2 cellular contexts compared by ENCODE assay signal in genomic region chr14:25103820-25104219, GRCh38.
TF ChIP-seq lines count a peak whose summit lies in the region.

No MANE protein-coding gene starts in this region.

TF ChIP-seq in HepG2, 621 proteins besides CTCF, POLR2A, EP300 and RAD21:
- TF ChIP-seq RXRB (CRISPR knock-in tag; IDR thresholded peaks at IDR 0.05; ENCODE audit: borderline replicate concordance), result no peak
- TF ChIP-seq STAG1 (CRISPR knock-in tag; IDR thresholded peaks at IDR 0.05), result peak; percentile 28; the same call in 1 of the 2 replicates

TF ChIP-seq in H1, 55 proteins besides CTCF, POLR2A, EP300 and RAD21:
- TF ChIP-seq ATF2 (IDR thresholded peaks at IDR 0.05; ENCODE audit: low read length), result no peak
- no peak for TF ChIP-seq TAF1 (IDR thresholded peaks at IDR 0.05; ENCODE audit: low read depth, low read length)
- no peak for TF ChIP-seq RXRA (IDR thresholded peaks at IDR 0.05; ENCODE audit: insufficient read depth, low read depth, low read length)
- no peak for TF ChIP-seq BCL11A (IDR thresholded peaks at IDR 0.05; ENCODE audit: low read depth in 2 of 2, low read length in 2 of 2)
- TF ChIP-seq NANOG (IDR thresholded peaks at IDR 0.05; ENCODE audit: insufficient read depth, low read depth, low read length, poor library complexity, severe bottlenecking), result no peak
- no peak for TF ChIP-seq JUND (IDR thresholded peaks at IDR 0.05; ENCODE audit: low read length)
- TF ChIP-seq CBX5 (IDR thresholded peaks at IDR 0.05; ENCODE audit: low read depth, low read length), result no peak
- TF ChIP-seq KDM5A (IDR thresholded peaks at IDR 0.05; ENCODE audit: low read length), result no peak
- TF ChIP-seq CHD2 (IDR thresholded peaks at IDR 0.05; ENCODE audit: low read length), result no peak
- TF ChIP-seq SP2 (IDR thresholded peaks at IDR 0.05; ENCODE audit: low read length), result no peak
- no peak for TF ChIP-seq JUN (IDR thresholded peaks at IDR 0.05; ENCODE audit: low read depth, low read length)
- TF ChIP-seq ATF3 (IDR thresholded peaks at IDR 0.05; ENCODE audit: insufficient read depth, low read depth, low read length), result no peak
- TF ChIP-seq CHD7 (IDR thresholded peaks at IDR 0.05; ENCODE audit: insufficient replicate concordance, low read length), result no peak
- no peak for TF ChIP-seq GTF2F1 (IDR thresholded peaks at IDR 0.05; ENCODE audit: borderline replicate concordance, low read depth, low read length)
- TF ChIP-seq RFX5 (IDR thresholded peaks at IDR 0.05; ENCODE audit: borderline replicate concordance, low read depth, low read length), result no peak
- no peak for TF ChIP-seq KDM4A (IDR thresholded peaks at IDR 0.05; ENCODE audit: low read depth, low read length, severe bottlenecking)
- TF ChIP-seq SRF (IDR thresholded peaks at IDR 0.05; ENCODE audit: low read depth, low read length), result no peak
- no peak for TF ChIP-seq ZNF274 (IDR thresholded peaks at IDR 0.05; ENCODE audit: borderline replicate concordance, extremely low read depth, low read length)
TF ChIP-seq in H1: peak in this region for 0.
